In genomic region chrY:16101815-16102214, GRCh38 we compare ENCODE assay signal across 1 cellular context.
TF ChIP-seq lines count a peak whose summit lies in the region.

No MANE protein-coding gene starts in this region.

TF ChIP-seq in HepG2, 621 proteins besides CTCF, POLR2A, EP300 and RAD21 (continued from another document and continues in another):
- TF ChIP-seq ZNF234 (CRISPR knock-in tag; conservative IDR thresholded peaks at IDR 0.05) (no peak), GABPA (IDR thresholded peaks at IDR 0.05; ENCODE audit: low read depth, low read length) (no peak), GABPA (CRISPR knock-in tag; IDR thresholded peaks at IDR 0.05; ENCODE audit: low read depth) (no peak), ZBTB39 (CRISPR knock-in tag; IDR thresholded peaks at IDR 0.05) (no peak), WIZ (CRISPR knock-in tag; IDR thresholded peaks at IDR 0.05) (no peak), BHLHE40 (IDR thresholded peaks at IDR 0.05; ENCODE audit: low read length) (no peak), ZNF329 (CRISPR knock-in tag; IDR thresholded peaks at IDR 0.05; ENCODE audit: low read depth) (no peak), RFX5 (IDR thresholded peaks at IDR 0.05; ENCODE audit: low read depth, low read length) (no peak), ZNF556 (CRISPR knock-in tag; IDR thresholded peaks at IDR 0.05; ENCODE audit: borderline replicate concordance) (no peak), SRSF9 (IDR thresholded peaks at IDR 0.05; ENCODE audit: borderline replicate concordance, insufficient read depth, low read depth, low read length, poor library complexity, severe bottlenecking) (no peak), SKIL (CRISPR knock-in tag; IDR thresholded peaks at IDR 0.05; ENCODE audit: borderline replicate concordance) (no peak), MAFK (conservative IDR thresholded peaks at IDR 0.05 in 1 of 2, IDR thresholded peaks at IDR 0.05 in 1 of 2; ENCODE audit: low read length in 2 of 2) (no peak), ZBTB43 (CRISPR knock-in tag; conservative IDR thresholded peaks at IDR 0.05) (no peak), ZNF503 (CRISPR knock-in tag; IDR thresholded peaks at IDR 0.05) (no peak), MIER3 (CRISPR knock-in tag; IDR thresholded peaks at IDR 0.05; ENCODE audit: borderline replicate concordance) (no peak), TEAD3 (CRISPR knock-in tag; optimal IDR thresholded peaks at IDR 0.05; ENCODE audit: borderline replicate concordance) (peak; percentile 15), MIER2 (CRISPR knock-in tag; IDR thresholded peaks at IDR 0.05) (no peak), ISL2 (CRISPR knock-in tag; IDR thresholded peaks at IDR 0.05) (peak; percentile 50; the same call in 1 of the 2 replicates), SOX13 (IDR thresholded peaks at IDR 0.05) (no peak), SOX13 (CRISPR knock-in tag; conservative IDR thresholded peaks at IDR 0.05 in 1 of 2, IDR thresholded peaks at IDR 0.05 in 1 of 2) (peak in 1 of 2 experiments; percentile 67; a peak in 2 of 4 replicates), ZKSCAN5 (CRISPR knock-in tag; IDR thresholded peaks at IDR 0.05) (no peak), HNRNPLL (IDR thresholded peaks at IDR 0.05; ENCODE audit: low read depth, low read length, poor library complexity, severe bottlenecking) (no peak), E2F5 (CRISPR knock-in tag; conservative IDR thresholded peaks at IDR 0.05) (no peak), SALL1 (CRISPR knock-in tag; IDR thresholded peaks at IDR 0.05) (no peak; the same call in 1 of the 2 replicates), TCF12 (IDR thresholded peaks at IDR 0.05) (no peak), TCF12 (CRISPR knock-in tag; IDR thresholded peaks at IDR 0.05) (no peak), ZNF101 (CRISPR knock-in tag; IDR thresholded peaks at IDR 0.05; ENCODE audit: borderline replicate concordance, low read depth) (no peak), PAF1 (CRISPR knock-in tag; IDR thresholded peaks at IDR 0.05) (no peak), HCFC1 (IDR thresholded peaks at IDR 0.05; ENCODE audit: low read depth, low read length) (no peak), SCMH1 (CRISPR knock-in tag; IDR thresholded peaks at IDR 0.05; ENCODE audit: borderline replicate concordance) (no peak), MTF2 (CRISPR knock-in tag; IDR thresholded peaks at IDR 0.05; ENCODE audit: borderline replicate concordance) (no peak), YY1 (IDR thresholded peaks at IDR 0.05; ENCODE audit: insufficient read depth, insufficient replicate concordance, low read depth, low read length) (no peak), ZSCAN22 (CRISPR knock-in tag; IDR thresholded peaks at IDR 0.05) (no peak), HINFP (CRISPR knock-in tag; IDR thresholded peaks at IDR 0.05; ENCODE audit: low read depth) (no peak), GPBP1L1 (CRISPR knock-in tag; IDR thresholded peaks at IDR 0.05) (no peak), ZNF766 (CRISPR knock-in tag; IDR thresholded peaks at IDR 0.05; ENCODE audit: borderline replicate concordance) (no peak), ZNF775 (CRISPR knock-in tag; IDR thresholded peaks at IDR 0.05; ENCODE audit: borderline replicate concordance) (no peak), AHDC1 (CRISPR knock-in tag; IDR thresholded peaks at IDR 0.05; ENCODE audit: borderline replicate concordance) (peak; percentile 97), MAF1 (CRISPR knock-in tag; IDR thresholded peaks at IDR 0.05; ENCODE audit: borderline replicate concordance) (no peak), HIC2 (CRISPR knock-in tag; IDR thresholded peaks at IDR 0.05; ENCODE audit: low read depth) (no peak), NR2F6 (IDR thresholded peaks at IDR 0.05) (peak; percentile 74), NR2F6 (CRISPR knock-in tag; IDR thresholded peaks at IDR 0.05) (peak; percentile 89), ZNF331 (CRISPR knock-in tag; IDR thresholded peaks at IDR 0.05) (peak; percentile 50; the same call in 1 of the 2 replicates), ELF1 (CRISPR knock-in tag; IDR thresholded peaks at IDR 0.05) (no peak), ZNF740 (CRISPR knock-in tag; IDR thresholded peaks at IDR 0.05) (no peak)
